In the genomic region with DNA sequence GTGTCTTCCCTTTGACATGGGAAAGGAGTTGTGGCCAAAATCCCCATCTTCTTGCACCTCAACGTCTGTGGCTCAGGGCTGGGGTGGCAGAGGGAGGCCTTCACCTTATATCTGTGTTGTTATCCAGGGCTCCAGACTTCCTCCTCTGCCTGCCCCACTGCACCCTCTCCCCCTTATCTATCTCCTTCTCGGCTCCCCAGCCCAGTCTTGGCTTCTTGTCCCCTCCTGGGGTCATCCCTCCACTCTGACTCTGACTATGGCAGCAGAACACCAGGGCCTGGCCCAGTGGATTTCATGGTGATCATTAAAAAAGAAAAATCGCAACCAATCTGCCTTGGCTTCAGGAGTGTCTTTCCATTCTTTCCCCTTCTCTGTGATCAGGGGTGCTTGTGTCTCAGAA, we compare ENCODE assay signal across 2 cellular contexts.
TF ChIP-seq lines count a peak whose summit lies in the region.

No MANE protein-coding gene starts in this region.

TF ChIP-seq in SK-N-SH, 30 proteins besides CTCF, POLR2A, EP300 and RAD21 (continued from another document):
- TF ChIP-seq NFIC (IDR thresholded peaks at IDR 0.05; ENCODE audit: borderline replicate concordance), result no peak
- TF ChIP-seq RCOR1 (IDR thresholded peaks at IDR 0.05; ENCODE audit: low read length), result no peak
- no peak for TF ChIP-seq TCF12 (IDR thresholded peaks at IDR 0.05)
- no peak for TF ChIP-seq EZH2phosphoT487 (IDR thresholded peaks at IDR 0.05; ENCODE audit: borderline replicate concordance, low read depth)
- TF ChIP-seq, protein P1, sequence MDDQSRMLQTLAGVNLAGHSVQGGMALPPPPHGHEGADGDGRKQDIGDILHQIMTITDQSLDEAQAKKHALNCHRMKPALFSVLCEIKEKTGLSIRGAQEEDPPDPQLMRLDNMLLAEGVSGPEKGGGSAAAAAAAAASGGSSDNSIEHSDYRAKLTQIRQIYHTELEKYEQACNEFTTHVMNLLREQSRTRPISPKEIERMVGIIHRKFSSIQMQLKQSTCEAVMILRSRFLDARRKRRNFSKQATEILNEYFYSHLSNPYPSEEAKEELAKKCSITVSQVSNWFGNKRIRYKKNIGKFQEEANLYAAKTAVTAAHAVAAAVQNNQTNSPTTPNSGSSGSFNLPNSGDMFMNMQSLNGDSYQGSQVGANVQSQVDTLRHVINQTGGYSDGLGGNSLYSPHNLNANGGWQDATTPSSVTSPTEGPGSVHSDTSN (IDR thresholded peaks at IDR 0.05), result no peak
- TF ChIP-seq, protein P2, sequence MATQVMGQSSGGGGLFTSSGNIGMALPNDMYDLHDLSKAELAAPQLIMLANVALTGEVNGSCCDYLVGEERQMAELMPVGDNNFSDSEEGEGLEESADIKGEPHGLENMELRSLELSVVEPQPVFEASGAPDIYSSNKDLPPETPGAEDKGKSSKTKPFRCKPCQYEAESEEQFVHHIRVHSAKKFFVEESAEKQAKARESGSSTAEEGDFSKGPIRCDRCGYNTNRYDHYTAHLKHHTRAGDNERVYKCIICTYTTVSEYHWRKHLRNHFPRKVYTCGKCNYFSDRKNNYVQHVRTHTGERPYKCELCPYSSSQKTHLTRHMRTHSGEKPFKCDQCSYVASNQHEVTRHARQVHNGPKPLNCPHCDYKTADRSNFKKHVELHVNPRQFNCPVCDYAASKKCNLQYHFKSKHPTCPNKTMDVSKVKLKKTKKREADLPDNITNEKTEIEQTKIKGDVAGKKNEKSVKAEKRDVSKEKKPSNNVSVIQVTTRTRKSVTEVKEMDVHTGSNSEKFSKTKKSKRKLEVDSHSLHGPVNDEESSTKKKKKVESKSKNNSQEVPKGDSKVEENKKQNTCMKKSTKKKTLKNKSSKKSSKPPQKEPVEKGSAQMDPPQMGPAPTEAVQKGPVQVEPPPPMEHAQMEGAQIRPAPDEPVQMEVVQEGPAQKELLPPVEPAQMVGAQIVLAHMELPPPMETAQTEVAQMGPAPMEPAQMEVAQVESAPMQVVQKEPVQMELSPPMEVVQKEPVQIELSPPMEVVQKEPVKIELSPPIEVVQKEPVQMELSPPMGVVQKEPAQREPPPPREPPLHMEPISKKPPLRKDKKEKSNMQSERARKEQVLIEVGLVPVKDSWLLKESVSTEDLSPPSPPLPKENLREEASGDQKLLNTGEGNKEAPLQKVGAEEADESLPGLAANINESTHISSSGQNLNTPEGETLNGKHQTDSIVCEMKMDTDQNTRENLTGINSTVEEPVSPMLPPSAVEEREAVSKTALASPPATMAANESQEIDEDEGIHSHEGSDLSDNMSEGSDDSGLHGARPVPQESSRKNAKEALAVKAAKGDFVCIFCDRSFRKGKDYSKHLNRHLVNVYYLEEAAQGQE (IDR thresholded peaks at IDR 0.05; ENCODE audit: low read depth, low read length), result no peak
- TF ChIP-seq RFX5 (IDR thresholded peaks at IDR 0.05; ENCODE audit: low read length), result no peak
- TF ChIP-seq TEAD4 (IDR thresholded peaks at IDR 0.05; ENCODE audit: borderline replicate concordance, insufficient read depth), result no peak
- TF ChIP-seq SMC3 (IDR thresholded peaks at IDR 0.05; ENCODE audit: low read depth, low read length), result no peak
- TF ChIP-seq, protein P3, sequence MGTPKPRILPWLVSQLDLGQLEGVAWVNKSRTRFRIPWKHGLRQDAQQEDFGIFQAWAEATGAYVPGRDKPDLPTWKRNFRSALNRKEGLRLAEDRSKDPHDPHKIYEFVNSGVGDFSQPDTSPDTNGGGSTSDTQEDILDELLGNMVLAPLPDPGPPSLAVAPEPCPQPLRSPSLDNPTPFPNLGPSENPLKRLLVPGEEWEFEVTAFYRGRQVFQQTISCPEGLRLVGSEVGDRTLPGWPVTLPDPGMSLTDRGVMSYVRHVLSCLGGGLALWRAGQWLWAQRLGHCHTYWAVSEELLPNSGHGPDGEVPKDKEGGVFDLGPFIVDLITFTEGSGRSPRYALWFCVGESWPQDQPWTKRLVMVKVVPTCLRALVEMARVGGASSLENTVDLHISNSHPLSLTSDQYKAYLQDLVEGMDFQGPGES (IDR thresholded peaks at IDR 0.05; ENCODE audit: low read depth, low read length), result no peak
- TF ChIP-seq FOXJ3 (CRISPR knock-in tag; IDR thresholded peaks at IDR 0.05), result no peak
- no peak for TF ChIP-seq NRF1 (IDR thresholded peaks at IDR 0.05; ENCODE audit: low read depth, low read length)
TF ChIP-seq in SK-N-SH: peak in this region for 0.

TF ChIP-seq in SK-N-SH treated with all-trans-retinoic acid at 6 μM for 48 hours, 23 proteins besides CTCF, POLR2A, EP300 and RAD21 (continued from another document):
- TF ChIP-seq, protein P4, sequence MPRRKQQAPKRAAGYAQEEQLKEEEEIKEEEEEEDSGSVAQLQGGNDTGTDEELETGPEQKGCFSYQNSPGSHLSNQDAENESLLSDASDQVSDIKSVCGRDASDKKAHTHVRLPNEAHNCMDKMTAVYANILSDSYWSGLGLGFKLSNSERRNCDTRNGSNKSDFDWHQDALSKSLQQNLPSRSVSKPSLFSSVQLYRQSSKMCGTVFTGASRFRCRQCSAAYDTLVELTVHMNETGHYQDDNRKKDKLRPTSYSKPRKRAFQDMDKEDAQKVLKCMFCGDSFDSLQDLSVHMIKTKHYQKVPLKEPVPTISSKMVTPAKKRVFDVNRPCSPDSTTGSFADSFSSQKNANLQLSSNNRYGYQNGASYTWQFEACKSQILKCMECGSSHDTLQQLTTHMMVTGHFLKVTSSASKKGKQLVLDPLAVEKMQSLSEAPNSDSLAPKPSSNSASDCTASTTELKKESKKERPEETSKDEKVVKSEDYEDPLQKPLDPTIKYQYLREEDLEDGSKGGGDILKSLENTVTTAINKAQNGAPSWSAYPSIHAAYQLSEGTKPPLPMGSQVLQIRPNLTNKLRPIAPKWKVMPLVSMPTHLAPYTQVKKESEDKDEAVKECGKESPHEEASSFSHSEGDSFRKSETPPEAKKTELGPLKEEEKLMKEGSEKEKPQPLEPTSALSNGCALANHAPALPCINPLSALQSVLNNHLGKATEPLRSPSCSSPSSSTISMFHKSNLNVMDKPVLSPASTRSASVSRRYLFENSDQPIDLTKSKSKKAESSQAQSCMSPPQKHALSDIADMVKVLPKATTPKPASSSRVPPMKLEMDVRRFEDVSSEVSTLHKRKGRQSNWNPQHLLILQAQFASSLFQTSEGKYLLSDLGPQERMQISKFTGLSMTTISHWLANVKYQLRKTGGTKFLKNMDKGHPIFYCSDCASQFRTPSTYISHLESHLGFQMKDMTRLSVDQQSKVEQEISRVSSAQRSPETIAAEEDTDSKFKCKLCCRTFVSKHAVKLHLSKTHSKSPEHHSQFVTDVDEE (CRISPR knock-in tag; IDR thresholded peaks at IDR 0.05), result no peak
- TF ChIP-seq TOX (CRISPR knock-in tag; IDR thresholded peaks at IDR 0.05; ENCODE audit: borderline replicate concordance) (no peak), SNAI2 (CRISPR knock-in tag; IDR thresholded peaks at IDR 0.05) (no peak), ZFP3 (CRISPR knock-in tag; IDR thresholded peaks at IDR 0.05) (no peak), OSR1 (CRISPR knock-in tag; IDR thresholded peaks at IDR 0.05) (no peak), ISL1 (CRISPR knock-in tag; IDR thresholded peaks at IDR 0.05) (no peak), ARNTL (CRISPR knock-in tag; IDR thresholded peaks at IDR 0.05; ENCODE audit: borderline replicate concordance, low read depth) (no peak), ZC3H10 (CRISPR knock-in tag; IDR thresholded peaks at IDR 0.05) (no peak), ZNF70 (CRISPR knock-in tag; IDR thresholded peaks at IDR 0.05) (no peak), ZNF565 (CRISPR knock-in tag; conservative IDR thresholded peaks at IDR 0.05; ENCODE audit: low read depth) (no peak), GLIS3 (CRISPR knock-in tag; IDR thresholded peaks at IDR 0.05) (no peak), BACH2 (CRISPR knock-in tag; IDR thresholded peaks at IDR 0.05; ENCODE audit: borderline replicate concordance) (no peak), RARB (CRISPR knock-in tag; IDR thresholded peaks at IDR 0.05) (no peak), TCF4 (CRISPR knock-in tag; IDR thresholded peaks at IDR 0.05; ENCODE audit: borderline replicate concordance) (no peak)
- TF ChIP-seq, protein P5, sequence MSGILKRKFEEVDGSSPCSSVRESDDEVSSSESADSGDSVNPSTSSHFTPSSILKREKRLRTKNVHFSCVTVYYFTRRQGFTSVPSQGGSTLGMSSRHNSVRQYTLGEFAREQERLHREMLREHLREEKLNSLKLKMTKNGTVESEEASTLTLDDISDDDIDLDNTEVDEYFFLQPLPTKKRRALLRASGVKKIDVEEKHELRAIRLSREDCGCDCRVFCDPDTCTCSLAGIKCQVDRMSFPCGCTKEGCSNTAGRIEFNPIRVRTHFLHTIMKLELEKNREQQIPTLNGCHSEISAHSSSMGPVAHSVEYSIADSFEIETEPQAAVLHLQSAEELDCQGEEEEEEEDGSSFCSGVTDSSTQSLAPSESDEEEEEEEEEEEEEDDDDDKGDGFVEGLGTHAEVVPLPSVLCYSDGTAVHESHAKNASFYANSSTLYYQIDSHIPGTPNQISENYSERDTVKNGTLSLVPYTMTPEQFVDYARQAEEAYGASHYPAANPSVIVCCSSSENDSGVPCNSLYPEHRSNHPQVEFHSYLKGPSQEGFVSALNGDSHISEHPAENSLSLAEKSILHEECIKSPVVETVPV (CRISPR knock-in tag; IDR thresholded peaks at IDR 0.05), result no peak
- TF ChIP-seq, protein P6, sequence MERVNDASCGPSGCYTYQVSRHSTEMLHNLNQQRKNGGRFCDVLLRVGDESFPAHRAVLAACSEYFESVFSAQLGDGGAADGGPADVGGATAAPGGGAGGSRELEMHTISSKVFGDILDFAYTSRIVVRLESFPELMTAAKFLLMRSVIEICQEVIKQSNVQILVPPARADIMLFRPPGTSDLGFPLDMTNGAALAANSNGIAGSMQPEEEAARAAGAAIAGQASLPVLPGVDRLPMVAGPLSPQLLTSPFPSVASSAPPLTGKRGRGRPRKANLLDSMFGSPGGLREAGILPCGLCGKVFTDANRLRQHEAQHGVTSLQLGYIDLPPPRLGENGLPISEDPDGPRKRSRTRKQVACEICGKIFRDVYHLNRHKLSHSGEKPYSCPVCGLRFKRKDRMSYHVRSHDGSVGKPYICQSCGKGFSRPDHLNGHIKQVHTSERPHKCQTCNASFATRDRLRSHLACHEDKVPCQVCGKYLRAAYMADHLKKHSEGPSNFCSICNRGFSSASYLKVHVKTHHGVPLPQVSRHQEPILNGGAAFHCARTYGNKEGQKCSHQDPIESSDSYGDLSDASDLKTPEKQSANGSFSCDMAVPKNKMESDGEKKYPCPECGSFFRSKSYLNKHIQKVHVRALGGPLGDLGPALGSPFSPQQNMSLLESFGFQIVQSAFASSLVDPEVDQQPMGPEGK (CRISPR knock-in tag; IDR thresholded peaks at IDR 0.05; ENCODE audit: borderline replicate concordance), result no peak
- TF ChIP-seq, protein P7, sequence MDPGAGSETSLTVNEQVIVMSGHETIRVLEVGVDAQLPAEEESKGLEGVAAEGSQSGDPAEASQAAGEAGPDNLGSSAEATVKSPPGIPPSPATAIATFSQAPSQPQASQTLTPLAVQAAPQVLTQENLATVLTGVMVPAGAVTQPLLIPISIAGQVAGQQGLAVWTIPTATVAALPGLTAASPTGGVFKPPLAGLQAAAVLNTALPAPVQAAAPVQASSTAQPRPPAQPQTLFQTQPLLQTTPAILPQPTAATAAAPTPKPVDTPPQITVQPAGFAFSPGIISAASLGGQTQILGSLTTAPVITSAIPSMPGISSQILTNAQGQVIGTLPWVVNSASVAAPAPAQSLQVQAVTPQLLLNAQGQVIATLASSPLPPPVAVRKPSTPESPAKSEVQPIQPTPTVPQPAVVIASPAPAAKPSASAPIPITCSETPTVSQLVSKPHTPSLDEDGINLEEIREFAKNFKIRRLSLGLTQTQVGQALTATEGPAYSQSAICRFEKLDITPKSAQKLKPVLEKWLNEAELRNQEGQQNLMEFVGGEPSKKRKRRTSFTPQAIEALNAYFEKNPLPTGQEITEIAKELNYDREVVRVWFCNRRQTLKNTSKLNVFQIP (CRISPR knock-in tag; IDR thresholded peaks at IDR 0.05; ENCODE audit: borderline replicate concordance, low read depth), result no peak
